ENCODE assay signal across 8 cellular contexts in genomic region chr12:96881608-96882007, GRCh38.
"Had no signal": no experiment of that assay in that cellular context is flagged by ENCODE, and none has a peak within 500 bp of the region (broad histone marks: within the 10 kb centered on the region; RNA-seq: fewer than 3 reads in every experiment).

No MANE protein-coding gene starts in this region.

- H3K4me3 Mint-ChIP-seq: IgD-negative memory B cell had no signal

- H3K27ac Mint-ChIP-seq: IgD-negative memory B cell had no signal

- FAIRE-seq: HTR-8/SVneo, K562 had no signal

- H3K36me3 Mint-ChIP-seq: IgD-negative memory B cell had no signal

- DNase-seq: IMR-90, KBM-7, KG1 had no signal

- H3K27ac ChIP-seq: HL-60, KMS-11 had no signal

- H3K4me3 ChIP-seq: K562 had no signal

- H3K4me2 ChIP-seq: KMS-11 had no signal

- ATAC-seq: K562 had no signal

- H3K4me1 Mint-ChIP-seq: IgD-negative memory B cell had no signal

- H3K9ac ChIP-seq: KMS-11 had no signal
